ENCODE assay signal across 14 cellular contexts in genomic region chr3:149493315-149494021, GRCh38. TPM values are rescaled to one million over a fixed set of nuclear protein-coding genes. Genes with fewer than 3 reads are reported as not detected.
DNase-seq lines count a peak whose midpoint lies in the region; ATAC-seq and TF ChIP-seq lines count a peak whose summit lies in the region.
"Had no signal": no experiment of that assay in that cellular context is flagged by ENCODE, and none has a peak within 500 bp of the region (broad histone marks: within the 10 kb centered on the region; RNA-seq: fewer than 3 reads in every experiment).

No MANE protein-coding gene starts in this region.

- H2AFZ ChIP-seq in OCI-LY3 (ENCODE audit: low read depth, low read length), result peak overlapping the region; percentile 55; the same call in 1 of the 2 replicates

- no peaks in the 10 kb centered on the region for H3K9me3 ChIP-seq in OCI-LY3 (ENCODE audit: insufficient read depth, low read length)
- no peaks in the 10 kb centered on the region for H3K9me3 ChIP-seq in BE2C
- H3K9me3 ChIP-seq: Peyer's patch had no signal

- no peak overlapping the region for H3K4me2 ChIP-seq in OCI-LY3 (ENCODE audit: low read length)

- H3K27me3 ChIP-seq in OCI-LY3 (ENCODE audit: low read depth, low read length) (peaks cover 31% of the 10 kb centered on the region), BE2C (no peaks in the 10 kb centered on the region)
- H3K27me3 ChIP-seq: Peyer's patch had no signal

- H3K36me3 ChIP-seq in OCI-LY3 (replicated peaks; ENCODE audit: low read depth, low read length) (no peaks in the 10 kb centered on the region), BE2C (no peaks in the 10 kb centered on the region)
- H3K36me3 ChIP-seq: Peyer's patch had no signal

- H3K9ac ChIP-seq in OCI-LY3 (ENCODE audit: low read length), result no peak overlapping the region

- DNase-seq in NCI-H82 (lab: John Stamatoyannopoulos, UW), result peak; percentile 39
- DNase-seq in NCI-H82 treated with DMSO at 0.1 percent for 48 hours (lab: John Stamatoyannopoulos, UW; ENCODE audit: unreplicated experiment), result no peak
- no peak for DNase-seq in left lobe of liver (ENCODE audit: low spot score)
- no peak for DNase-seq in AML-193 (lab: John Stamatoyannopoulos, UW)
- no peak for DNase-seq in GOT3 (lab: John Stamatoyannopoulos, UW)
- DNase-seq in BE2C, result no peak

- no peaks in the 10 kb centered on the region for H4K20me1 ChIP-seq in OCI-LY3 (ENCODE audit: insufficient read depth, low read length)

- peak; percentile 18 for ATAC-seq in left lobe of liver
- ATAC-seq in HG02623 (IDR thresholded peaks at IDR 0.05; ENCODE audit: unreplicated experiment), result no peak

- no peak overlapping the region for H3K4me3 ChIP-seq in OCI-LY3 (ENCODE audit: low read length)
- H3K4me3 ChIP-seq in BE2C (ENCODE audit: low read depth, low read length), result no peak overlapping the region
- H3K4me3 ChIP-seq: Peyer's patch had no signal

- H3K79me2 ChIP-seq in OCI-LY3 (ENCODE audit: low read length), result no peaks in the 10 kb centered on the region

- no peak overlapping the region for H3K27ac ChIP-seq in OCI-LY3 (ENCODE audit: low read length)
- H3K27ac ChIP-seq: HL-60, Peyer's patch had no signal

- peaks cover 9% of the 10 kb centered on the region for H3K4me1 ChIP-seq in OCI-LY3 (ENCODE audit: low read length)
- H3K4me1 ChIP-seq in BE2C, result no peaks in the 10 kb centered on the region
- H3K4me1 ChIP-seq: Peyer's patch had no signal

- no peak for TF ChIP-seq CTCF in OCI-LY3 (IDR thresholded peaks at IDR 0.05; ENCODE audit: low read depth, low read length)
- no peak for TF ChIP-seq CTCF in BE2C (IDR thresholded peaks at IDR 0.05; ENCODE audit: low read depth, low read length)

RNA-seq across cellular contexts. Expression of gene TM4SF4, which starts 19.0 kb away (rescaled TPM):
- 220 TPM for total RNA-seq in left lobe of liver
- 1.0 TPM for polyA plus RNA-seq in BE2C (2012; ENCODE audit: insufficient read depth, insufficient read length, low read depth)
- total RNA-seq: H4; M059J; Right ventricle myocardium superior; T-helper 1 cell treated with Interleukin-12 subunit alpha and Interleukin-12 subunit beta and Interleukin-4 antibody, amounts not matched to agents 30 ng/mL and 1 ng/mL, for 36 hours had no signal
